Comparison of ENCODE assay signal across 1 cellular context in genomic region chr22:38866399-38867123, GRCh38.
TF ChIP-seq lines count a peak whose summit lies in the region.

No MANE protein-coding gene starts in this region.

TF ChIP-seq in HepG2, 621 proteins besides CTCF, POLR2A, EP300 and RAD21:
- TF ChIP-seq DBP (CRISPR knock-in tag; IDR thresholded peaks at IDR 0.05; ENCODE audit: not compliant biosample characterization) (no peak), RBFOX2 (IDR thresholded peaks at IDR 0.05; ENCODE audit: low read depth, low read length) (0 out of 2 replicates have a peak, but pooled peaks have one; percentile 46)
